In genomic region chr2:67835266-67835665, GRCh38 we compare ENCODE assay signal across 19 cellular contexts.
"Had no signal": no experiment of that assay in that cellular context is flagged by ENCODE, and none has a peak within 500 bp of the region (broad histone marks: within the 10 kb centered on the region; RNA-seq: fewer than 3 reads in every experiment).

No MANE protein-coding gene starts in this region.

- H3K9me3 ChIP-seq: SK-N-SH had no signal

- H3K4me3 Mint-ChIP-seq: T-cell had no signal

- H3K27ac ChIP-seq: RWPE1 had no signal

- H3K36me3 Mint-ChIP-seq: T-cell had no signal

- H3K4me1 Mint-ChIP-seq: T-cell had no signal

- DNase-seq: KBM-7, MM.1S, NCI-H1092 treated with DMSO at 0.1 percent for 48 hours, NCI-H1436, NCI-H187, NCI-H2029, NCI-H2081 treated with DMSO at 0.1 percent for 48 hours, NCI-H2171, NCI-H226, NCI-H446, NCI-H510A, NCI-H524 treated with DMSO at 0.1 percent for 48 hours, NCI-H69, NCI-H774, SHP77, SK-N-SH, SW 1271, T-cell had no signal

- H3K27ac Mint-ChIP-seq: T-cell had no signal
